In the genomic region with DNA sequence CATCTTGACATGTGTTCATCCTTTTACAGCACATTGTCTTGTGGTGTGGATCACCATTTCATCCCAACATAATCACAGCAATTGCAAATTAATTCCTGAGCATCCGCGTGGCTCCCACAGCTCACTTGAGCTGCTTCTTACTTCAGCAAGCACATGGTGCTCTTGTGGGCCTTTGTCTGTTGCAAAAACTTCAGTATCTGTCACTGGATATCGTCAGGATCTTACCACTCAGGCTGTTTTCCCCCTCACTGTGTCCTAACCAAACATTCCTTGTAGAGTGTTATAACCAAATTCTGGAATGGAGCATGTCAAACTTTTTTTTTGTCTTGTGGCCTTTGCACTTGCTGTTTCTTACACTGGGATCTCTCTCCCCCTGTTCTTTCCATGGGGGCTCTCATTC, we compare ENCODE assay signal across 1 cellular context.
TF ChIP-seq lines count a peak whose summit lies in the region.

No MANE protein-coding gene starts in this region.

TF ChIP-seq in SK-N-SH treated with all-trans-retinoic acid at 6 μM for 48 hours, 23 proteins besides CTCF, POLR2A, EP300 and RAD21 (continued from another document):
- TF ChIP-seq, protein P1, sequence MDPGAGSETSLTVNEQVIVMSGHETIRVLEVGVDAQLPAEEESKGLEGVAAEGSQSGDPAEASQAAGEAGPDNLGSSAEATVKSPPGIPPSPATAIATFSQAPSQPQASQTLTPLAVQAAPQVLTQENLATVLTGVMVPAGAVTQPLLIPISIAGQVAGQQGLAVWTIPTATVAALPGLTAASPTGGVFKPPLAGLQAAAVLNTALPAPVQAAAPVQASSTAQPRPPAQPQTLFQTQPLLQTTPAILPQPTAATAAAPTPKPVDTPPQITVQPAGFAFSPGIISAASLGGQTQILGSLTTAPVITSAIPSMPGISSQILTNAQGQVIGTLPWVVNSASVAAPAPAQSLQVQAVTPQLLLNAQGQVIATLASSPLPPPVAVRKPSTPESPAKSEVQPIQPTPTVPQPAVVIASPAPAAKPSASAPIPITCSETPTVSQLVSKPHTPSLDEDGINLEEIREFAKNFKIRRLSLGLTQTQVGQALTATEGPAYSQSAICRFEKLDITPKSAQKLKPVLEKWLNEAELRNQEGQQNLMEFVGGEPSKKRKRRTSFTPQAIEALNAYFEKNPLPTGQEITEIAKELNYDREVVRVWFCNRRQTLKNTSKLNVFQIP (CRISPR knock-in tag; IDR thresholded peaks at IDR 0.05; ENCODE audit: borderline replicate concordance, low read depth): no peak
- TF ChIP-seq OSR1 (CRISPR knock-in tag; IDR thresholded peaks at IDR 0.05): no peak
